Comparison of ENCODE assay signal across 11 cellular contexts in genomic region chr3:138513073-138513843, GRCh38.
DNase-seq lines count a peak whose midpoint lies in the region; ATAC-seq, FAIRE-seq and TF ChIP-seq lines count a peak whose summit lies in the region.
"Had no signal": no experiment of that assay in that cellular context is flagged by ENCODE, and none has a peak within 500 bp of the region (broad histone marks: within the 10 kb centered on the region; RNA-seq: fewer than 3 reads in every experiment).

No MANE protein-coding gene starts in this region.

- H3K27ac Mint-ChIP-seq in activated CD4-positive, alpha-beta T cell treated with anti-CD3 and anti-CD28 coated beads for 36 hours, result no peak overlapping the region

- peak; percentile 91 for ATAC-seq in activated CD4-positive, alpha-beta T cell treated with anti-CD3 and anti-CD28 coated beads for 36 hours
- ATAC-seq in HG03066 (IDR thresholded peaks at IDR 0.05; ENCODE audit: low read depth, unreplicated experiment) (peak; percentile 50), HG03469 (IDR thresholded peaks at IDR 0.05; ENCODE audit: unreplicated experiment) (no peak), HG03175 (IDR thresholded peaks at IDR 0.05; ENCODE audit: unreplicated experiment) (no peak)
- ATAC-seq: naive thymus-derived CD4-positive, alpha-beta T cell had no signal

- TF ChIP-seq CTCF in GM20000 (IDR thresholded peaks at IDR 0.05; ENCODE audit: extremely low read depth, missing control alignments), result no peak

- FAIRE-seq in RCC 7860 (lab: Jason Lieb, UNC), result no peak

- H3K27me3 Mint-ChIP-seq in activated CD4-positive, alpha-beta T cell treated with anti-CD3 and anti-CD28 coated beads for 36 hours, result no peaks in the 10 kb centered on the region
- H3K27me3 Mint-ChIP-seq: naive thymus-derived CD4-positive, alpha-beta T cell had no signal

- intact Hi-C loops in activated CD4-positive, alpha-beta T cell treated with anti-CD3 and anti-CD28 coated beads for 36 hours (cut with DNase I, micrococcal nuclease), result no loop called here

- CTCF ChIA-PET in activated CD4-positive, alpha-beta T cell treated with anti-CD3 and anti-CD28 coated beads for 36 hours (lab: Charles Lee), result interaction anchor here (0.6 to 1.1 kb wide), 5 partner anchors 182 to 423 kb away, joined by 3 read pairs; no protein-coding TSS in a partner anchor

- POLR2A ChIA-PET in activated CD4-positive, alpha-beta T cell treated with anti-CD3 and anti-CD28 coated beads for 36 hours (lab: Charles Lee), result no interaction called here

- peaks cover 12% of the 10 kb centered on the region for H3K36me3 Mint-ChIP-seq in activated CD4-positive, alpha-beta T cell treated with anti-CD3 and anti-CD28 coated beads for 36 hours (ENCODE audit: low read depth)

- DNase-seq in activated CD4-positive, alpha-beta T cell treated with anti-CD3 and anti-CD28 coated beads for 36 hours, result no peak
- DNase-seq in activated CD4-positive, alpha-beta T cell treated with anti-CD3 and anti-CD28 coated beads for 1 hour, result no peak
- DNase-seq in GM20000 (ENCODE audit: low spot score) (peak; percentile 72), islet precursor cell (peak; percentile 53), RCC 7860 (ENCODE audit: low spot score) (no peak)
- DNase-seq: NCI-H1048, T1000 had no signal

- H3K9me3 Mint-ChIP-seq in activated CD4-positive, alpha-beta T cell treated with anti-CD3 and anti-CD28 coated beads for 36 hours (ENCODE audit: low read depth), result no peaks in the 10 kb centered on the region

- peaks cover 8% of the 10 kb centered on the region for H3K4me1 Mint-ChIP-seq in activated CD4-positive, alpha-beta T cell treated with anti-CD3 and anti-CD28 coated beads for 36 hours

- no peak overlapping the region for H3K4me3 Mint-ChIP-seq in activated CD4-positive, alpha-beta T cell treated with anti-CD3 and anti-CD28 coated beads for 36 hours

Comparison
In these comparisons a context has a peak if more than half of its experiments do, and no peak if none do; other contexts are left out.
1. ATAC-seq: peak in activated CD4-positive, alpha-beta T cell treated with anti-CD3 and anti-CD28 coated beads for 36 hours (single experiment) and HG03066 (single experiment); none in HG03469 (single experiment) and HG03175 (single experiment).
2. DNase-seq: peak in GM20000 (single experiment) and islet precursor cell (single experiment); none in activated CD4-positive, alpha-beta T cell treated with anti-CD3 and anti-CD28 coated beads for 36 hours (single experiment), activated CD4-positive, alpha-beta T cell treated with anti-CD3 and anti-CD28 coated beads for 1 hour (single experiment) and RCC 7860 (single experiment).